In genomic region chr2:134252092-134252775, GRCh38 we compare ENCODE assay signal across 12 cellular contexts. TPM values are rescaled to one million over a fixed set of nuclear protein-coding genes. Genes with fewer than 3 reads are reported as not detected.
DNase-seq lines count a peak whose midpoint lies in the region; ATAC-seq, FAIRE-seq and TF ChIP-seq lines count a peak whose summit lies in the region.
"Had no signal": no experiment of that assay in that cellular context is flagged by ENCODE, and none has a peak within 500 bp of the region (broad histone marks: within the 10 kb centered on the region; RNA-seq: fewer than 3 reads in every experiment).

No MANE protein-coding gene starts in this region.

- H3K36me3 ChIP-seq in BLaER1 treated with 17β-estradiol and CSF1 and Interleukin-3, amounts not matched to agents 10 nM and 100 nM: peaks cover 22 to 70% (median 39%) of the 10 kb centered on the region in 11 experiments
- H3K36me3 ChIP-seq in body of pancreas (replicated peaks in 1 of 2; ENCODE audit: insufficient read depth in 1 of 2, low read depth in 2 of 2): no peaks in the 10 kb centered on the region

- H3K27ac Mint-ChIP-seq in glutamatergic neuron (ENCODE audit: unreplicated experiment): peak overlapping the region; percentile 43

- DNase-seq in H54 (ENCODE audit: insufficient read length, low spot score) (no peak), RKO (ENCODE audit: low spot score) (peak; percentile 5), glutamatergic neuron (no peak), cerebellar cortex (ENCODE audit: low spot score) (no peak), body of pancreas (no peak)
- DNase-seq: NCI-H146, psoas muscle had no signal

- H4K20me1 ChIP-seq in BLaER1 treated with 17β-estradiol and CSF1 and Interleukin-3, amounts not matched to agents 10 nM and 100 nM: peaks cover 0 to 98% (median 31%) of the 10 kb centered on the region in 11 experiments; a peak in 14 of 22 replicates

- TF ChIP-seq POLR2A in H54 (IDR thresholded peaks at IDR 0.05; ENCODE audit: low read depth, low read length): no peak
- no peak for TF ChIP-seq POLR2A in body of pancreas (IDR thresholded peaks at IDR 0.05)

- peak overlapping the region; percentile 50 to 93 (median 84) for H3K4me2 ChIP-seq in BLaER1 treated with 17β-estradiol and CSF1 and Interleukin-3, amounts not matched to agents 10 nM and 100 nM

- H3K9me3 Mint-ChIP-seq in glutamatergic neuron (ENCODE audit: unreplicated experiment): peaks cover 4% of the 10 kb centered on the region

- 82 to 95% methylated on average over 4 of the region's 4 CpGs for WGBS in body of pancreas, 2 donors

- H3K27me3 Mint-ChIP-seq in glutamatergic neuron (ENCODE audit: unreplicated experiment): peaks cover 2% of the 10 kb centered on the region

- ATAC-seq in GM21825 (IDR thresholded peaks at IDR 0.05; ENCODE audit: unreplicated experiment): no peak
- ATAC-seq in GM21723 (IDR thresholded peaks at IDR 0.05; ENCODE audit: unreplicated experiment): no peak
- ATAC-seq in body of pancreas: no peak
- ATAC-seq: psoas muscle had no signal

- H3K27ac ChIP-seq in BLaER1 treated with 17β-estradiol and CSF1 and Interleukin-3, amounts not matched to agents 10 nM and 100 nM: 0 out of 22 replicates have a peak overlapping the region, but pooled peaks of 1 of the 11 experiments have one; percentile 23
- no peak overlapping the region for H3K27ac ChIP-seq in body of pancreas
- H3K27ac ChIP-seq: psoas muscle had no signal

- no peak for TF ChIP-seq CTCF in glutamatergic neuron (IDR thresholded peaks at IDR 0.05; ENCODE audit: partially characterized antibody, unreplicated experiment)
- no peak for TF ChIP-seq CTCF in body of pancreas (IDR thresholded peaks at IDR 0.05)

- H3K4me1 Mint-ChIP-seq in glutamatergic neuron (ENCODE audit: low read depth, unreplicated experiment): peaks cover 6% of the 10 kb centered on the region

- H3K9me3 ChIP-seq in BLaER1 treated with 17β-estradiol and CSF1 and Interleukin-3, amounts not matched to agents 10 nM and 100 nM (replicated peaks in 1 of 11): no peaks in the 10 kb centered on the region
- H3K9me3 ChIP-seq in body of pancreas: no peaks in the 10 kb centered on the region
- H3K9me3 ChIP-seq: psoas muscle had no signal

- intact Hi-C loops in body of pancreas (cut with DNase I): no loop called here

- no peak overlapping the region for H3K9ac ChIP-seq in BLaER1 treated with 17β-estradiol and CSF1 and Interleukin-3, amounts not matched to agents 10 nM and 100 nM

- no peaks in the 10 kb centered on the region for H3K36me3 Mint-ChIP-seq in glutamatergic neuron (ENCODE audit: unreplicated experiment)

- FAIRE-seq in H54 (lab: Jason Lieb, UNC): peak; percentile 77
- FAIRE-seq: G401.6, islet of Langerhans had no signal

- H3K4me3 ChIP-seq in BLaER1 treated with 17β-estradiol and CSF1 and Interleukin-3, amounts not matched to agents 10 nM and 100 nM: no peak overlapping the region
- no peak overlapping the region for H3K4me3 ChIP-seq in body of pancreas
- H3K4me3 ChIP-seq: psoas muscle had no signal

- no peaks in the 10 kb centered on the region for H3K27me3 ChIP-seq in BLaER1 treated with 17β-estradiol and CSF1 and Interleukin-3, amounts not matched to agents 10 nM and 100 nM
- no peaks in the 10 kb centered on the region for H3K27me3 ChIP-seq in body of pancreas

- peaks cover 73 to 97% (median 86%) of the 10 kb centered on the region in 10 experiments for H3K4me1 ChIP-seq in BLaER1 treated with 17β-estradiol and CSF1 and Interleukin-3, amounts not matched to agents 10 nM and 100 nM
- peaks cover 16% of the 10 kb centered on the region for H3K4me1 ChIP-seq in body of pancreas
- H3K4me1 ChIP-seq: psoas muscle had no signal

- H3K4me3 Mint-ChIP-seq in glutamatergic neuron (ENCODE audit: unreplicated experiment): no peak overlapping the region

RNA-seq across cellular contexts. Expression of gene MGAT5, which starts 1.6 kb away (rescaled TPM):
- total RNA-seq in glutamatergic neuron (ENCODE audit: unreplicated experiment): 58.8 TPM
- 10 to 100 TPM; 15.8 to 16.3 TPM for total RNA-seq in body of pancreas
